In the genomic region with DNA sequence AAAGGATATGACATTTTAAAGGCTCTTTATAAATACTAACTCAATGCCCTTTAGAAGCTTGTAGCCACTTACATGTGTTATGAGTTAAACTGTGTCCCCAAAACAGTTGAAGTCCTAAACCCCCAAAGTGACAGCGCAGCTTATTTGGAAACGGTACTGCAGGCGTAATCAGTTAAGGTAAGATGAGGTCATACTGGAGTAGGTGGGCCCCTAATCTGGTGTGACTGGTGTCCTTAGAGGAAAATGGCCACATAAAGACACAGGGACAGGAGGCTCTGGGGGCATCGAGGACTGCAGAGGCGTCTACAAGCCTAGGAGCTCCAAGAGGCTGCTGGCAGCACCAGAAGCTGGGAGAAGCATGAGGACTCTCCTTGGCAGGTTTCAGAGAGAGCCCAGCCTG, we compare ENCODE assay signal across 21 cellular contexts. TPM values are rescaled to one million over a fixed set of nuclear protein-coding genes. Genes with fewer than 3 reads are reported as not detected.
DNase-seq lines count a peak whose midpoint lies in the region; ATAC-seq and TF ChIP-seq lines count a peak whose summit lies in the region.
"Had no signal": no experiment of that assay in that cellular context is flagged by ENCODE, and none has a peak within 500 bp of the region (broad histone marks: within the 10 kb centered on the region; RNA-seq: fewer than 3 reads in every experiment).

No MANE protein-coding gene starts in this region.

- H3K4me2 ChIP-seq in DND-41 (ENCODE audit: insufficient read depth, low read length) = no peak overlapping the region
- H3K4me2 ChIP-seq in neural progenitor cell = no peak overlapping the region
- H3K4me2 ChIP-seq: BLaER1 had no signal

- ATAC-seq in activated naive CD4-positive, alpha-beta T cell treated with anti-CD3 and anti-CD28 coated beads, Interleukin-2, amount 50 U/mL, for 72 hours = no peak
- no peak for ATAC-seq in DND-41 (ENCODE audit: insufficient read depth, low read depth)
- ATAC-seq: Panc1 had no signal

- peaks cover 75% of the 10 kb centered on the region for H3K36me3 ChIP-seq in DND-41 (ENCODE audit: insufficient read depth, low read length)
- H3K36me3 ChIP-seq in neural progenitor cell = no peaks in the 10 kb centered on the region
- peaks cover 9% of the 10 kb centered on the region for H3K36me3 ChIP-seq in left ventricle myocardium inferior
- H3K36me3 ChIP-seq: SJCRH30 had no signal

- H3K9ac ChIP-seq in DND-41 (ENCODE audit: low read depth, low read length) (0 out of 2 replicates have a peak overlapping the region, but pooled peaks have one; percentile 6), neural progenitor cell (no peak overlapping the region)
- H3K9ac ChIP-seq: BLaER1 had no signal

- intact Hi-C loops in left ventricle myocardium inferior (cut with micrococcal nuclease) = no loop called here

- H3K27me3 ChIP-seq in DND-41 (ENCODE audit: insufficient read depth, low read length, poor library complexity) = no peaks in the 10 kb centered on the region
- H3K27me3 ChIP-seq in neural progenitor cell = no peaks in the 10 kb centered on the region
- H3K27me3 ChIP-seq in left ventricle myocardium inferior (ENCODE audit: low read depth) = no peaks in the 10 kb centered on the region
- H3K27me3 ChIP-seq: BLaER1, MG63, SJCRH30 had no signal

- H3K36me3 Mint-ChIP-seq in activated naive CD4-positive, alpha-beta T cell treated with anti-CD3 and anti-CD28 coated beads, Interleukin-2, amount 50 U/mL, for 72 hours = peaks cover 0 to 24% of the 10 kb centered on the region in 2 donors
- H3K36me3 Mint-ChIP-seq in activated naive CD8-positive, alpha-beta T cell treated with anti-CD3 and anti-CD28 coated beads for 36 hours = peaks cover 44% of the 10 kb centered on the region
- peaks cover 26% of the 10 kb centered on the region for H3K36me3 Mint-ChIP-seq in neural progenitor cell

- TF ChIP-seq CTCF in DND-41 (IDR thresholded peaks at IDR 0.05; ENCODE audit: borderline replicate concordance, extremely low read depth, low read length, poor library complexity, severe bottlenecking) (no peak), neural progenitor cell (IDR thresholded peaks at IDR 0.05) (no peak), left ventricle myocardium inferior (IDR thresholded peaks at IDR 0.05; ENCODE audit: borderline replicate concordance) (no peak)

- H2AFZ ChIP-seq in DND-41 (ENCODE audit: low read depth, low read length) = no peak overlapping the region
- H2AFZ ChIP-seq in neural progenitor cell (replicated peaks) = no peak overlapping the region

- H3K4me3 ChIP-seq in DND-41 (ENCODE audit: low read depth in 1 of 2, low read length in 2 of 2) = no peak overlapping the region
- H3K4me3 ChIP-seq in neural progenitor cell = no peak overlapping the region
- no peak overlapping the region for H3K4me3 ChIP-seq in left ventricle myocardium inferior
- H3K4me3 ChIP-seq: BLaER1, MG63, SJCRH30 had no signal

- H3K27ac Mint-ChIP-seq in activated naive CD4-positive, alpha-beta T cell treated with anti-CD3 and anti-CD28 coated beads, Interleukin-2, amount 50 U/mL, for 72 hours = peak overlapping the region; percentile 49 to 79
- H3K27ac Mint-ChIP-seq in activated naive CD8-positive, alpha-beta T cell treated with anti-CD3 and anti-CD28 coated beads for 36 hours = peak overlapping the region; percentile 42
- no peak overlapping the region for H3K27ac Mint-ChIP-seq in neural progenitor cell

- no peak overlapping the region for H3K27ac ChIP-seq in DND-41 (ENCODE audit: low read length)
- H3K27ac ChIP-seq in neural progenitor cell = peak overlapping the region; percentile 20
- H3K27ac ChIP-seq in left ventricle myocardium inferior (replicated peaks) = no peak overlapping the region
- H3K27ac ChIP-seq: BLaER1, HL-60, SJCRH30 had no signal

- no peaks in the 10 kb centered on the region for H3K9me3 ChIP-seq in DND-41 (ENCODE audit: insufficient read depth, low read length, severe bottlenecking)
- H3K9me3 ChIP-seq in neural progenitor cell (ENCODE audit: low read depth) = no peaks in the 10 kb centered on the region
- no peaks in the 10 kb centered on the region for H3K9me3 ChIP-seq in left ventricle myocardium inferior (replicated peaks)
- H3K9me3 ChIP-seq: BLaER1, MG63, SJCRH30 had no signal

- H3K79me2 ChIP-seq in DND-41 (ENCODE audit: insufficient read depth, low read length) (peaks cover 100% of the 10 kb centered on the region), neural progenitor cell (ENCODE audit: low read depth) (peaks cover 100% of the 10 kb centered on the region)

- no peak for DNase-seq in activated naive CD4-positive, alpha-beta T cell treated with anti-CD3 and anti-CD28 coated beads, Interleukin-2, amount 50 U/mL, for 72 hours (ENCODE audit: low spot score in 2 of 2)
- no peak for DNase-seq in activated naive CD4-positive, alpha-beta T cell (lab: John Stamatoyannopoulos, UW)
- DNase-seq in DND-41 (no peak), neural progenitor cell (ENCODE audit: low spot score) (no peak), NCI-H510A treated with DMSO at 0.1 percent for 48 hours (lab: John Stamatoyannopoulos, UW) (no peak), left ventricle myocardium inferior (no peak)
- no peak for DNase-seq in activated naive CD8-positive, alpha-beta T cell treated with anti-CD3 and anti-CD28 coated beads for 36 hours
- no peak for DNase-seq in stimulated activated CD4-positive, alpha-beta T cell treated with anti-CD3 and anti-CD28 coated beads, Interleukin-2, amount 100 ng/mL, for 24 hours
- DNase-seq: DMS79 treated with DMSO at 0.1 percent for 48 hours, IMR-90, Karpas-422, MG63, NCI-H1048, NCI-H1436, NCI-H1930, NCI-H526 treated with DMSO at 0.1 percent for 48 hours, SJCRH30 had no signal

- peaks cover 26% of the 10 kb centered on the region; the same call in 1 of the 2 replicates for H3K4me1 ChIP-seq in DND-41 (ENCODE audit: insufficient read depth, low read length)
- no peaks in the 10 kb centered on the region for H3K4me1 ChIP-seq in neural progenitor cell
- H3K4me1 ChIP-seq in left ventricle myocardium inferior = peaks cover 41% of the 10 kb centered on the region
- H3K4me1 ChIP-seq: SJCRH30 had no signal

- peaks cover 52% of the 10 kb centered on the region for H3K4me1 Mint-ChIP-seq in activated naive CD8-positive, alpha-beta T cell treated with anti-CD3 and anti-CD28 coated beads for 36 hours
- H3K4me1 Mint-ChIP-seq in neural progenitor cell = peaks cover 6% of the 10 kb centered on the region

- H3K27me3 Mint-ChIP-seq in activated naive CD8-positive, alpha-beta T cell treated with anti-CD3 and anti-CD28 coated beads for 36 hours = no peaks in the 10 kb centered on the region
- peaks cover 2% of the 10 kb centered on the region for H3K27me3 Mint-ChIP-seq in neural progenitor cell (ENCODE audit: insufficient read depth, low read depth)

- H3K4me3 Mint-ChIP-seq in activated naive CD8-positive, alpha-beta T cell treated with anti-CD3 and anti-CD28 coated beads for 36 hours = no peak overlapping the region
- no peak overlapping the region for H3K4me3 Mint-ChIP-seq in neural progenitor cell

- no peaks in the 10 kb centered on the region for H3F3A ChIP-seq in neural progenitor cell (ENCODE audit: low read depth)

- H3K9me3 Mint-ChIP-seq in activated naive CD4-positive, alpha-beta T cell treated with anti-CD3 and anti-CD28 coated beads, Interleukin-2, amount 50 U/mL, for 72 hours = no peaks in the 10 kb centered on the region
- H3K9me3 Mint-ChIP-seq in activated naive CD8-positive, alpha-beta T cell treated with anti-CD3 and anti-CD28 coated beads for 36 hours = no peaks in the 10 kb centered on the region
- H3K9me3 Mint-ChIP-seq in neural progenitor cell = no peaks in the 10 kb centered on the region

- H4K20me1 ChIP-seq in DND-41 (ENCODE audit: insufficient read depth, low read length) (peaks cover 97% of the 10 kb centered on the region), neural progenitor cell (ENCODE audit: low read depth) (peaks cover 95% of the 10 kb centered on the region)

RNA-seq across cellular contexts. Expression of gene TXNL4A, which starts 8.5 kb away (rescaled TPM):
- 100 to 1,000 TPM; 142 to 148 TPM for total RNA-seq in activated naive CD4-positive, alpha-beta T cell treated with anti-CD3 and anti-CD28 coated beads, Interleukin-2, amount 50 U/mL, for 72 hours
- total RNA-seq in activated naive CD8-positive, alpha-beta T cell treated with anti-CD3 and anti-CD28 coated beads for 36 hours = 100 to 1,000 TPM; 230 to 241 TPM
- 44.3 and 56.4 TPM in 2 replicates for total RNA-seq in neural progenitor cell (ENCODE audit: low replicate concordance)
- total RNA-seq in left ventricle myocardium inferior = 92.0 TPM

RNA-seq across cellular contexts. Expression of gene HSBP1L1, which starts 15.4 kb away (rescaled TPM):
- total RNA-seq in activated naive CD4-positive, alpha-beta T cell treated with anti-CD3 and anti-CD28 coated beads, Interleukin-2, amount 50 U/mL, for 72 hours = 10 to 100 TPM in 1 of 2 donors, 1 to 10 TPM in 1; 5.9 to 21.6 TPM
- 10 to 100 TPM; 11.2 to 14.5 TPM for total RNA-seq in activated naive CD8-positive, alpha-beta T cell treated with anti-CD3 and anti-CD28 coated beads for 36 hours
- 1.7 TPM in 1 of 2 replicates, not detected in the other for total RNA-seq in neural progenitor cell (ENCODE audit: low replicate concordance)
- 12.2 TPM for total RNA-seq in left ventricle myocardium inferior
- total RNA-seq: HT1080, SJCRH30 had no signal

RNA-seq across cellular contexts. Expression of gene SLC66A2, which starts 28.4 kb away (rescaled TPM):
- total RNA-seq in activated naive CD4-positive, alpha-beta T cell treated with anti-CD3 and anti-CD28 coated beads, Interleukin-2, amount 50 U/mL, for 72 hours = 10 to 100 TPM; 15.6 to 40.0 TPM
- total RNA-seq in activated naive CD8-positive, alpha-beta T cell treated with anti-CD3 and anti-CD28 coated beads for 36 hours = 10 to 100 TPM; 30.0 to 30.2 TPM
- total RNA-seq in neural progenitor cell (ENCODE audit: low replicate concordance) (5.8 and 22.3 TPM in 2 replicates), left ventricle myocardium inferior (27.4 TPM)

RNA-seq across cellular contexts. Expression of gene RBFA, which starts 54.4 kb away (rescaled TPM):
- total RNA-seq in activated naive CD4-positive, alpha-beta T cell treated with anti-CD3 and anti-CD28 coated beads, Interleukin-2, amount 50 U/mL, for 72 hours = 10 to 100 TPM; 33.0 to 38.4 TPM
- total RNA-seq in activated naive CD8-positive, alpha-beta T cell treated with anti-CD3 and anti-CD28 coated beads for 36 hours = 10 to 100 TPM; 53.0 to 54.8 TPM
- 22.9 and 39.4 TPM in 2 replicates for total RNA-seq in neural progenitor cell (ENCODE audit: low replicate concordance)
- 22.8 TPM for total RNA-seq in left ventricle myocardium inferior
